Comparison of ENCODE assay signal across 21 cellular contexts in the genomic region with DNA sequence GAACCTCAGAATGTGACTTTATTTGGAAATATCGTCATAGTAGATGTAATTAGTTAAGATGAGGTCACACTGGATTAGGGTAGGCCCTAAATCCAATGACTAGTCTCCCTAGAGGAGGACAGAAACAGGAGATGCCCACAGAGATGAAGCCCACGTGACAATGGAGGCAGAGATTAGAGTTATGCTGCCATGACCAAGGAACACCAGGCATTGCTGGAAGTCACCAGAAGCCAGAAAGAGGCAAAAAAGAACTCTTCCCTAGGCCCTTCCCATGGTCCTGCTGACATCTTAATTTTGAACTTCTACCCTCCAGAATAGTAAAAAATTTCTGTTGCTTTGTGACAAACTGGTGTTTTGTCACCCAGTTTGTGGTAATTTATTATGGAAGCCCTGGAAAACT. TPM values are rescaled to one million over a fixed set of nuclear protein-coding genes. Genes with fewer than 3 reads are reported as not detected.
DNase-seq lines count a peak whose midpoint lies in the region; ATAC-seq and TF ChIP-seq lines count a peak whose summit lies in the region.
"Had no signal": no experiment of that assay in that cellular context is flagged by ENCODE, and none has a peak within 500 bp of the region (broad histone marks: within the 10 kb centered on the region; RNA-seq: fewer than 3 reads in every experiment).

No MANE protein-coding gene starts in this region.

- peak overlapping the region; percentile 79 for H3K27ac Mint-ChIP-seq in activated T-cell treated with anti-CD3 and anti-CD28 coated beads, Interleukin-2, amount 50 U/mL, for 24 hours
- H3K27ac Mint-ChIP-seq in activated naive CD8-positive, alpha-beta T cell, result peak overlapping the region; percentile 92
- H3K27ac Mint-ChIP-seq in progenitor cell of endocrine pancreas, result peak overlapping the region; percentile 34

- no peak overlapping the region for H3K4me3 ChIP-seq in HEK293 (ENCODE audit: low read depth, low read length)
- H3K4me3 ChIP-seq in heart right ventricle, result no peak overlapping the region
- H3K4me3 ChIP-seq: BLaER1 treated with 17β-estradiol and CSF1 and Interleukin-3, amounts not matched to agents 10 nM and 100 nM; ovary; SK-N-MC had no signal

- CTCF ChIA-PET in HEK293 (lab: Yijun Ruan, JAX), result interaction anchor here (0.5 kb wide), 1 partner anchor 101 kb away, joined by 6 read pairs; no protein-coding TSS in a partner anchor

- no peak for ATAC-seq in heart right ventricle
- ATAC-seq: right cardiac atrium had no signal

- H3K9me3 ChIP-seq in HEK293 (ENCODE audit: control insufficient read depth, insufficient read depth, low read depth, low read length) (no peaks in the 10 kb centered on the region), heart right ventricle (no peaks in the 10 kb centered on the region)
- H3K9me3 ChIP-seq: ovary had no signal

- peaks cover 95% of the 10 kb centered on the region for H3K36me3 Mint-ChIP-seq in activated T-cell treated with anti-CD3 and anti-CD28 coated beads, Interleukin-2, amount 50 U/mL, for 24 hours (ENCODE audit: low read depth)
- peaks cover 21% of the 10 kb centered on the region for H3K36me3 Mint-ChIP-seq in activated naive CD8-positive, alpha-beta T cell
- no peaks in the 10 kb centered on the region for H3K36me3 Mint-ChIP-seq in progenitor cell of endocrine pancreas (ENCODE audit: insufficient read depth)

- intact Hi-C loops in heart right ventricle (cut with DNase I), result no loop called here

- 80 to 83% methylated on average over 2 of the region's 2 CpGs for WGBS in heart right ventricle, 2 donors

- H3K4me1 ChIP-seq in HEK293 (ENCODE audit: control insufficient read depth, insufficient read depth, low read length) (peaks cover 4% of the 10 kb centered on the region), heart right ventricle (peaks cover 0 to 8% (median 0%) of the 10 kb centered on the region in 9 donors)

- H3K27me3 Mint-ChIP-seq in activated T-cell treated with anti-CD3 and anti-CD28 coated beads, Interleukin-2, amount 50 U/mL, for 24 hours, result no peaks in the 10 kb centered on the region
- H3K27me3 Mint-ChIP-seq in activated naive CD8-positive, alpha-beta T cell, result no peaks in the 10 kb centered on the region
- H3K27me3 Mint-ChIP-seq in progenitor cell of endocrine pancreas, result peaks cover 7% of the 10 kb centered on the region

- H3K27me3 ChIP-seq in heart right ventricle, result peaks cover 0 to 31% (median 8%) of the 10 kb centered on the region in 7 donors
- H3K27me3 ChIP-seq: BLaER1 treated with 17β-estradiol and CSF1 and Interleukin-3, amounts not matched to agents 10 nM and 100 nM; ovary had no signal

- no peak for TF ChIP-seq CTCF in HEK293 (tag by site-specific recombination; IDR thresholded peaks at IDR 0.05)
- no peak for TF ChIP-seq CTCF in progenitor cell of endocrine pancreas (IDR thresholded peaks at IDR 0.05; ENCODE audit: unreplicated experiment)
- TF ChIP-seq CTCF in heart right ventricle (IDR thresholded peaks at IDR 0.05), result no peak

- H3K36me3 ChIP-seq in HEK293 (ENCODE audit: control insufficient read depth in 2 of 2, insufficient read depth in 1 of 2, low read length in 2 of 2) (no peaks in the 10 kb centered on the region), heart right ventricle (no peaks in the 10 kb centered on the region)
- H3K36me3 ChIP-seq: BLaER1 treated with 17β-estradiol and CSF1 and Interleukin-3, amounts not matched to agents 10 nM and 100 nM; ovary had no signal

- peaks cover 77% of the 10 kb centered on the region for H3K4me1 Mint-ChIP-seq in activated T-cell treated with anti-CD3 and anti-CD28 coated beads, Interleukin-2, amount 50 U/mL, for 24 hours (ENCODE audit: low read depth)
- peaks cover 78% of the 10 kb centered on the region for H3K4me1 Mint-ChIP-seq in activated naive CD8-positive, alpha-beta T cell (ENCODE audit: low read depth)
- H3K4me1 Mint-ChIP-seq in progenitor cell of endocrine pancreas (ENCODE audit: low read depth), result peaks cover 14% of the 10 kb centered on the region

- H3K9me3 Mint-ChIP-seq in activated T-cell treated with anti-CD3 and anti-CD28 coated beads, Interleukin-2, amount 50 U/mL, for 24 hours, result no peaks in the 10 kb centered on the region
- no peaks in the 10 kb centered on the region for H3K9me3 Mint-ChIP-seq in activated naive CD8-positive, alpha-beta T cell (ENCODE audit: low read depth)
- H3K9me3 Mint-ChIP-seq in progenitor cell of endocrine pancreas (ENCODE audit: low read depth), result no peaks in the 10 kb centered on the region

- no peak for DNase-seq in activated T-cell treated with anti-CD3 and anti-CD28 coated beads, Interleukin-2, amount 50 U/mL, for 24 hours
- no peak for DNase-seq in activated T-cell treated with anti-CD3 and anti-CD28 coated beads for 4 hours
- DNase-seq in progenitor cell of endocrine pancreas (ENCODE audit: low spot score, unreplicated experiment), result no peak
- no peak for DNase-seq in heart right ventricle
- DNase-seq in SIG-M5 treated with dmso at 0.1 percent for 504 hours (lab: John Stamatoyannopoulos, UW; ENCODE audit: unreplicated experiment), result no peak
- DNase-seq in AG08396 (ENCODE audit: low spot score), result no peak
- DNase-seq: cerebellar nuclear complex, DMS 273 treated with DMSO at 0.1 percent for 48 hours, head of caudate nucleus, mesendoderm, NCI-H1105 treated with DMSO at 0.1 percent for 48 hours, NCI-H524 treated with DMSO at 0.1 percent for 48 hours, ovary, right cardiac atrium had no signal

- POLR2A ChIA-PET in HEK293 (lab: Yijun Ruan, JAX), result no interaction called here

- peak overlapping the region; percentile 55 for H3K4me3 Mint-ChIP-seq in activated T-cell treated with anti-CD3 and anti-CD28 coated beads, Interleukin-2, amount 50 U/mL, for 24 hours
- peak overlapping the region; percentile 83 for H3K4me3 Mint-ChIP-seq in activated naive CD8-positive, alpha-beta T cell
- no peak overlapping the region for H3K4me3 Mint-ChIP-seq in progenitor cell of endocrine pancreas (ENCODE audit: low read depth)

- H3K27ac ChIP-seq in HEK293 (ENCODE audit: extremely low read depth, low read depth, low read length) (no peak overlapping the region), heart right ventricle (no peak overlapping the region)
- H3K27ac ChIP-seq: BLaER1 treated with 17β-estradiol and CSF1 and Interleukin-3, amounts not matched to agents 10 nM and 100 nM; epithelial cell of prostate; ovary; SK-N-MC had no signal

TF ChIP-seq in HEK293, 187 proteins besides CTCF, POLR2A, EP300 and RAD21:
- TF ChIP-seq ZNF629 (tag by site-specific recombination; IDR thresholded peaks at IDR 0.05), result peak; percentile 63; the same call in 1 of the 2 replicates
- no peak for TF ChIP-seq ZNF600 (tag by site-specific recombination; IDR thresholded peaks at IDR 0.05)
- TF ChIP-seq ZBTB48 (tag by site-specific recombination; IDR thresholded peaks at IDR 0.05), result no peak
- TF ChIP-seq ZNF354C (tag by site-specific recombination; IDR thresholded peaks at IDR 0.05; ENCODE audit: borderline replicate concordance, low read depth), result no peak
- 0 out of 2 replicates have a peak, but pooled peaks have one; percentile 34 for TF ChIP-seq ZBTB21 (tag by site-specific recombination; IDR thresholded peaks at IDR 0.05)
- no peak for TF ChIP-seq ZNF324 (tag by site-specific recombination; IDR thresholded peaks at IDR 0.05)

RNA-seq across cellular contexts. Expression of gene IKZF3, which starts 49.6 kb away (rescaled TPM):
- total RNA-seq in progenitor cell of endocrine pancreas, result not detected in 2 replicates
- total RNA-seq in heart right ventricle, result 1 to 10 TPM in 1 of 10 donors, under 1 TPM in 9; 0.11 to 5.0 (median 0.31) TPM
- polyA plus RNA-seq in heart right ventricle, result under 1 TPM; 0.06 to 0.22 TPM
- total RNA-seq: RPMI7951 had no signal

RNA-seq across cellular contexts. Expression of gene ZPBP2, which starts 53.5 kb away (rescaled TPM):
- total RNA-seq in progenitor cell of endocrine pancreas (not detected in 2 replicates), heart right ventricle (not detected)
- polyA plus RNA-seq in heart right ventricle, result not detected
- total RNA-seq: H4, ovary, right cardiac atrium, RPMI7951 had no signal
- polyA plus RNA-seq: ovary, right cardiac atrium had no signal

Comparison
In these comparisons a context has a peak if more than half of its experiments do, and no peak if none do; other contexts are left out.
1. H3K27ac Mint-ChIP-seq: peak in every context shown above with its lines; median percentile 92 in activated naive CD8-positive, alpha-beta T cell; 79 in activated T-cell treated with anti-CD3 and anti-CD28 coated beads, Interleukin-2, amount 50 U/mL, for 24 hours; 34 in progenitor cell of endocrine pancreas.